19 cellular contexts compared by ENCODE assay signal in the genomic region with DNA sequence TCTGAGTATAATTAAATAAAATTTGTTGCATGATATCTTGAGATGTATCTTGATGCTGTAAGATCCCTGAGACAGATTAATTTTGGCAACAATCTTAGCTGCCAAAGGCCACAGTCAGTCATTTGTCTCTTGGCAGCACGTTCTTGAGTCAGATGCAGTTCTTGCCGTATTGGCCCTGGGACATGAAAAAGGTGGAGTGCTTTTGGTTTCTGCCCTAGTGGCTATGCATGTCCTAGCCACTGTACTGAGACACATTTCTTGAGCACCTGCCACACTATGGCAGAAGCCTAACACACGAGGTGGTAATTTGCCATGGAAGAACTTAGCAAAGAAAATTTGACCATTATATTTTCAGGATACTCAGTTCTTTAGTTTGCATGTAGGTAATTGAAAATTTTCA. TPM values are rescaled to one million over a fixed set of nuclear protein-coding genes. Genes with fewer than 3 reads are reported as not detected.
DNase-seq lines count a peak whose midpoint lies in the region; ATAC-seq and TF ChIP-seq lines count a peak whose summit lies in the region.
"Had no signal": no experiment of that assay in that cellular context is flagged by ENCODE, and none has a peak within 500 bp of the region (broad histone marks: within the 10 kb centered on the region; RNA-seq: fewer than 3 reads in every experiment).

No MANE protein-coding gene starts in this region.

- no peak for ATAC-seq in left cardiac atrium
- ATAC-seq in SK-N-SH treated with all-trans-retinoic acid at 6 μM for 48 hours = no peak
- ATAC-seq: stimulated activated naive B cell treated with anti-CD40 and anti-IgM and Interleukin-4, amounts not matched to agents 10 μg/mL and 1 μg/mL and 100 μg/mL, for 72 hours had no signal

- peak; percentile 36 for TF ChIP-seq CTCF in left ventricle myocardium inferior (IDR thresholded peaks at IDR 0.05; ENCODE audit: borderline replicate concordance)
- 0 out of 2 replicates have a peak, but pooled peaks have one; percentile 3 for TF ChIP-seq CTCF in WERI-Rb-1 (IDR thresholded peaks at IDR 0.05; ENCODE audit: low read depth, low read length)
- peak; percentile 19 for TF ChIP-seq CTCF in fibroblast of villous mesenchyme (IDR thresholded peaks at IDR 0.05; ENCODE audit: insufficient read depth, low read depth, low read length)
- TF ChIP-seq CTCF in osteoblast (IDR thresholded peaks at IDR 0.05; ENCODE audit: extremely low read depth, low read depth, low read length) = no peak

- no peak overlapping the region for H3K27ac ChIP-seq in left ventricle myocardium inferior (replicated peaks)
- H3K27ac ChIP-seq in WERI-Rb-1 = no peak overlapping the region
- no peak overlapping the region for H3K27ac ChIP-seq in osteoblast (ENCODE audit: low read depth, low read length)
- H3K27ac ChIP-seq: skin epidermis, upper lobe of left lung had no signal

- H2AFZ ChIP-seq in osteoblast (ENCODE audit: low read length) = no peak overlapping the region

- H3K4me3 ChIP-seq in left ventricle myocardium inferior (no peak overlapping the region), WERI-Rb-1 (ENCODE audit: low read depth, low read length) (no peak overlapping the region), fibroblast of villous mesenchyme (ENCODE audit: low read depth, low read length) (no peak overlapping the region), osteoblast (ENCODE audit: insufficient read depth, low read length) (no peak overlapping the region)
- H3K4me3 ChIP-seq: skin epidermis, upper lobe of left lung had no signal

- H3K4me1 ChIP-seq in left ventricle myocardium inferior (peaks cover 36% of the 10 kb centered on the region), osteoblast (ENCODE audit: insufficient read depth, low read length) (no peaks in the 10 kb centered on the region)
- H3K4me1 ChIP-seq: upper lobe of left lung had no signal

- peaks cover 4% of the 10 kb centered on the region for H4K20me1 ChIP-seq in osteoblast (ENCODE audit: insufficient read depth, low read length)

- H3K27me3 ChIP-seq in left ventricle myocardium inferior (ENCODE audit: low read depth) = no peaks in the 10 kb centered on the region
- H3K27me3 ChIP-seq in WERI-Rb-1 (ENCODE audit: insufficient read depth, low read depth, severe bottlenecking) = no peaks in the 10 kb centered on the region
- H3K27me3 ChIP-seq in osteoblast (ENCODE audit: insufficient read depth, low read length) = no peaks in the 10 kb centered on the region
- H3K27me3 ChIP-seq: upper lobe of left lung had no signal

- H3K36me3 ChIP-seq in left ventricle myocardium inferior (peaks cover 69% of the 10 kb centered on the region), WERI-Rb-1 (peaks cover 45% of the 10 kb centered on the region), osteoblast (ENCODE audit: insufficient read depth, low read length) (peaks cover 49% of the 10 kb centered on the region)

- no peak overlapping the region for H3K4me2 ChIP-seq in osteoblast (ENCODE audit: insufficient read depth, low read length)

- H3K79me2 ChIP-seq in osteoblast (ENCODE audit: insufficient read depth, low read length) = peaks cover 30% of the 10 kb centered on the region

- no peaks in the 10 kb centered on the region for H3K9me3 ChIP-seq in left ventricle myocardium inferior (replicated peaks)
- no peaks in the 10 kb centered on the region for H3K9me3 ChIP-seq in WERI-Rb-1 (ENCODE audit: severe bottlenecking)
- H3K9me3 ChIP-seq in osteoblast (ENCODE audit: low read depth, low read length) = no peaks in the 10 kb centered on the region
- H3K9me3 ChIP-seq: upper lobe of left lung had no signal

- DNase-seq in left ventricle myocardium inferior (no peak), left cardiac atrium (no peak), WERI-Rb-1 (no peak), fibroblast of villous mesenchyme (ENCODE audit: low read depth) (no peak), NCI-H510A (lab: John Stamatoyannopoulos, UW) (no peak), hepatic stellate cell (ENCODE audit: low spot score) (no peak), osteoblast (ENCODE audit: insufficient read length, low spot score, missing footprints) (no peak)
- DNase-seq: activated CD8-positive, alpha-beta memory T cell treated with anti-CD3 and anti-CD28 coated beads, Interleukin-2, amount 50 U/mL, for 4 hours; activated naive CD4-positive, alpha-beta T cell; CD4-positive, alpha-beta memory T cell; hippocampal formation; KG1; NCI-H146; NCI-H226; SHP77 treated with DMSO at 0.1 percent for 48 hours; stimulated activated naive B cell treated with anti-CD40 and anti-IgM and Interleukin-4, amounts not matched to agents 10 μg/mL and 1 μg/mL and 100 μg/mL, for 72 hours; upper lobe of left lung had no signal

- intact Hi-C loops in left ventricle myocardium inferior (cut with micrococcal nuclease) = no loop called here
- intact Hi-C loops in left cardiac atrium (cut with DNase I) = no loop called here

TF ChIP-seq in SK-N-SH treated with all-trans-retinoic acid at 6 μM for 48 hours, 23 proteins besides CTCF, POLR2A, EP300 and RAD21:
- TF ChIP-seq SNAI2 (CRISPR knock-in tag; IDR thresholded peaks at IDR 0.05) (no peak), GLIS3 (CRISPR knock-in tag; IDR thresholded peaks at IDR 0.05) (no peak)
- TF ChIP-seq, protein P1, sequence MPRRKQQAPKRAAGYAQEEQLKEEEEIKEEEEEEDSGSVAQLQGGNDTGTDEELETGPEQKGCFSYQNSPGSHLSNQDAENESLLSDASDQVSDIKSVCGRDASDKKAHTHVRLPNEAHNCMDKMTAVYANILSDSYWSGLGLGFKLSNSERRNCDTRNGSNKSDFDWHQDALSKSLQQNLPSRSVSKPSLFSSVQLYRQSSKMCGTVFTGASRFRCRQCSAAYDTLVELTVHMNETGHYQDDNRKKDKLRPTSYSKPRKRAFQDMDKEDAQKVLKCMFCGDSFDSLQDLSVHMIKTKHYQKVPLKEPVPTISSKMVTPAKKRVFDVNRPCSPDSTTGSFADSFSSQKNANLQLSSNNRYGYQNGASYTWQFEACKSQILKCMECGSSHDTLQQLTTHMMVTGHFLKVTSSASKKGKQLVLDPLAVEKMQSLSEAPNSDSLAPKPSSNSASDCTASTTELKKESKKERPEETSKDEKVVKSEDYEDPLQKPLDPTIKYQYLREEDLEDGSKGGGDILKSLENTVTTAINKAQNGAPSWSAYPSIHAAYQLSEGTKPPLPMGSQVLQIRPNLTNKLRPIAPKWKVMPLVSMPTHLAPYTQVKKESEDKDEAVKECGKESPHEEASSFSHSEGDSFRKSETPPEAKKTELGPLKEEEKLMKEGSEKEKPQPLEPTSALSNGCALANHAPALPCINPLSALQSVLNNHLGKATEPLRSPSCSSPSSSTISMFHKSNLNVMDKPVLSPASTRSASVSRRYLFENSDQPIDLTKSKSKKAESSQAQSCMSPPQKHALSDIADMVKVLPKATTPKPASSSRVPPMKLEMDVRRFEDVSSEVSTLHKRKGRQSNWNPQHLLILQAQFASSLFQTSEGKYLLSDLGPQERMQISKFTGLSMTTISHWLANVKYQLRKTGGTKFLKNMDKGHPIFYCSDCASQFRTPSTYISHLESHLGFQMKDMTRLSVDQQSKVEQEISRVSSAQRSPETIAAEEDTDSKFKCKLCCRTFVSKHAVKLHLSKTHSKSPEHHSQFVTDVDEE (CRISPR knock-in tag; IDR thresholded peaks at IDR 0.05) = no peak
- TF ChIP-seq, protein P2, sequence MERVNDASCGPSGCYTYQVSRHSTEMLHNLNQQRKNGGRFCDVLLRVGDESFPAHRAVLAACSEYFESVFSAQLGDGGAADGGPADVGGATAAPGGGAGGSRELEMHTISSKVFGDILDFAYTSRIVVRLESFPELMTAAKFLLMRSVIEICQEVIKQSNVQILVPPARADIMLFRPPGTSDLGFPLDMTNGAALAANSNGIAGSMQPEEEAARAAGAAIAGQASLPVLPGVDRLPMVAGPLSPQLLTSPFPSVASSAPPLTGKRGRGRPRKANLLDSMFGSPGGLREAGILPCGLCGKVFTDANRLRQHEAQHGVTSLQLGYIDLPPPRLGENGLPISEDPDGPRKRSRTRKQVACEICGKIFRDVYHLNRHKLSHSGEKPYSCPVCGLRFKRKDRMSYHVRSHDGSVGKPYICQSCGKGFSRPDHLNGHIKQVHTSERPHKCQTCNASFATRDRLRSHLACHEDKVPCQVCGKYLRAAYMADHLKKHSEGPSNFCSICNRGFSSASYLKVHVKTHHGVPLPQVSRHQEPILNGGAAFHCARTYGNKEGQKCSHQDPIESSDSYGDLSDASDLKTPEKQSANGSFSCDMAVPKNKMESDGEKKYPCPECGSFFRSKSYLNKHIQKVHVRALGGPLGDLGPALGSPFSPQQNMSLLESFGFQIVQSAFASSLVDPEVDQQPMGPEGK (CRISPR knock-in tag; IDR thresholded peaks at IDR 0.05; ENCODE audit: borderline replicate concordance) = no peak

RNA-seq across cellular contexts. Expression of a gene that starts 45.0 kb away (rescaled TPM):
- total RNA-seq in left ventricle myocardium inferior (27.4 TPM), left cardiac atrium (10 to 100 TPM; 25.7 to 27.7 TPM), fibroblast of villous mesenchyme (14.2 and 15.5 TPM in 2 replicates), osteoblast (14.8 and 15.0 TPM in 2 replicates)
